In the genomic region with DNA sequence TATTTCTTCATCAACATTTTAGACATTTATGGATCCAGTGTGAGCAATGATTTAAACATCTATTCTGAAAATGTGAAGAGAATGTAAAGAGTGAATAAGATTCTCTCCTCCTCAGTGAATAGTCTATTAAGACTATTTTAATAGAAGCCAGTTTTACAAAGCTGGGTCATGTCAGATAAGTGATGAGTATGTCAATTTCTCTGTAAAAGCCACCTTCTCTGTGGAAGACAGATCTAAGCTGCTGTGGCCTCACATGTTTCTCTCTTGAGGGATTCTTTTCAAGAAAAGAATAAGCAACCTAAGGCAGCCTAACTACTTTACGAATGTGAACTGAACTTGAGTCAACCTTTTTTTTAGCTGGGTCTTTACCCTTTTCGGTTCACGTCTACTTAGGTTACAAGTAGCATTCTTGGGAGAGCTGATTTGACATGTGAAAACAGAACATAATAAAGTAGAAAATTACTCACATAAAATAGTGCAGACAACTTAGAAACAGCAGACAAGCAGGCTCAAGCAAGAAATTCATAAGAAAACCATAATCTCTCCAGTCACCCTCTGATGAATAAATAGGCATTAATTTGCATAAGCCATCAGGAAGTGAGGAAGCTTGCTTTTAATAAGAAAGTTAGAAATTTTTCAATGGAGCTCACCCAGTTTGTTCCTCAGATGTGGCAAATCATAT, we compare ENCODE assay signal across 1 cellular context.
A peak's percentile ranks its signal among the peaks of the same experiment; 100 is the strongest.
TF ChIP-seq lines count a peak whose summit lies in the region.

No MANE protein-coding gene starts in this region.

TF ChIP-seq in GM12878, 131 proteins besides CTCF, POLR2A, EP300 and RAD21 (continued from another document):
- TF ChIP-seq KLF5 (IDR thresholded peaks at IDR 0.05; ENCODE audit: partially characterized antibody) (no peak), ZNF24 (IDR thresholded peaks at IDR 0.05) (no peak), RCOR1 (conservative IDR thresholded peaks at IDR 0.05; ENCODE audit: low read depth, low read length) (no peak), TCF12 (IDR thresholded peaks at IDR 0.05; ENCODE audit: low read depth, low read length) (no peak), MXI1 (IDR thresholded peaks at IDR 0.05; ENCODE audit: low read depth, low read length) (no peak), ETV6 (conservative IDR thresholded peaks at IDR 0.05 in 1 of 2, IDR thresholded peaks at IDR 0.05 in 1 of 2; ENCODE audit: borderline replicate concordance in 1 of 2, low read depth in 1 of 2) (no peak), SUPT20H (IDR thresholded peaks at IDR 0.05; ENCODE audit: borderline replicate concordance, control insufficient read depth, low read depth, low read length) (no peak), SIX5 (IDR thresholded peaks at IDR 0.05; ENCODE audit: low read depth, low read length, severe bottlenecking) (no peak), POLR2AphosphoS5 (IDR thresholded peaks at IDR 0.05; ENCODE audit: low read length) (no peak), CBX5 (IDR thresholded peaks at IDR 0.05; ENCODE audit: low read depth) (no peak), SUZ12 (IDR thresholded peaks at IDR 0.05; ENCODE audit: unreplicated experiment) (no peak), NR2C1 (IDR thresholded peaks at IDR 0.05) (no peak), JUNB (IDR thresholded peaks at IDR 0.05) (0 out of 2 replicates have a peak, but pooled peaks have one; percentile 2), MEF2B (IDR thresholded peaks at IDR 0.05; ENCODE audit: partially characterized antibody, poor library complexity, severe bottlenecking) (no peak), CHD1 (IDR thresholded peaks at IDR 0.05; ENCODE audit: low read depth, low read length) (no peak)
- TF ChIP-seq, protein P1, sequence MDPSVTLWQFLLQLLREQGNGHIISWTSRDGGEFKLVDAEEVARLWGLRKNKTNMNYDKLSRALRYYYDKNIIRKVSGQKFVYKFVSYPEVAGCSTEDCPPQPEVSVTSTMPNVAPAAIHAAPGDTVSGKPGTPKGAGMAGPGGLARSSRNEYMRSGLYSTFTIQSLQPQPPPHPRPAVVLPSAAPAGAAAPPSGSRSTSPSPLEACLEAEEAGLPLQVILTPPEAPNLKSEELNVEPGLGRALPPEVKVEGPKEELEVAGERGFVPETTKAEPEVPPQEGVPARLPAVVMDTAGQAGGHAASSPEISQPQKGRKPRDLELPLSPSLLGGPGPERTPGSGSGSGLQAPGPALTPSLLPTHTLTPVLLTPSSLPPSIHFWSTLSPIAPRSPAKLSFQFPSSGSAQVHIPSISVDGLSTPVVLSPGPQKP (IDR thresholded peaks at IDR 0.05; ENCODE audit: low read depth, low read length), result no peak
- TF ChIP-seq, protein P2, sequence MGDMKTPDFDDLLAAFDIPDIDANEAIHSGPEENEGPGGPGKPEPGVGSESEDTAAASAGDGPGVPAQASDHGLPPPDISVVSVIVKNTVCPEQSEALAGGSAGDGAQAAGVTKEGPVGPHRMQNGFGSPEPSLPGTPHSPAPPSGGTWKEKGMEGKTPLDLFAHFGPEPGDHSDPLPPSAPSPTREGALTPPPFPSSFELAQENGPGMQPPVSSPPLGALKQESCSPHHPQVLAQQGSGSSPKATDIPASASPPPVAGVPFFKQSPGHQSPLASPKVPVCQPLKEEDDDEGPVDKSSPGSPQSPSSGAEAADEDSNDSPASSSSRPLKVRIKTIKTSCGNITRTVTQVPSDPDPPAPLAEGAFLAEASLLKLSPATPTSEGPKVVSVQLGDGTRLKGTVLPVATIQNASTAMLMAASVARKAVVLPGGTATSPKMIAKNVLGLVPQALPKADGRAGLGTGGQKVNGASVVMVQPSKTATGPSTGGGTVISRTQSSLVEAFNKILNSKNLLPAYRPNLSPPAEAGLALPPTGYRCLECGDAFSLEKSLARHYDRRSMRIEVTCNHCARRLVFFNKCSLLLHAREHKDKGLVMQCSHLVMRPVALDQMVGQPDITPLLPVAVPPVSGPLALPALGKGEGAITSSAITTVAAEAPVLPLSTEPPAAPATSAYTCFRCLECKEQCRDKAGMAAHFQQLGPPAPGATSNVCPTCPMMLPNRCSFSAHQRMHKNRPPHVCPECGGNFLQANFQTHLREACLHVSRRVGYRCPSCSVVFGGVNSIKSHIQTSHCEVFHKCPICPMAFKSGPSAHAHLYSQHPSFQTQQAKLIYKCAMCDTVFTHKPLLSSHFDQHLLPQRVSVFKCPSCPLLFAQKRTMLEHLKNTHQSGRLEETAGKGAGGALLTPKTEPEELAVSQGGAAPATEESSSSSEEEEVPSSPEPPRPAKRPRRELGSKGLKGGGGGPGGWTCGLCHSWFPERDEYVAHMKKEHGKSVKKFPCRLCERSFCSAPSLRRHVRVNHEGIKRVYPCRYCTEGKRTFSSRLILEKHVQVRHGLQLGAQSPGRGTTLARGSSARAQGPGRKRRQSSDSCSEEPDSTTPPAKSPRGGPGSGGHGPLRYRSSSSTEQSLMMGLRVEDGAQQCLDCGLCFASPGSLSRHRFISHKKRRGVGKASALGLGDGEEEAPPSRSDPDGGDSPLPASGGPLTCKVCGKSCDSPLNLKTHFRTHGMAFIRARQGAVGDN (IDR thresholded peaks at IDR 0.05), result 0 out of 2 replicates have a peak, but pooled peaks have one; percentile 23
- TF ChIP-seq, protein P3, sequence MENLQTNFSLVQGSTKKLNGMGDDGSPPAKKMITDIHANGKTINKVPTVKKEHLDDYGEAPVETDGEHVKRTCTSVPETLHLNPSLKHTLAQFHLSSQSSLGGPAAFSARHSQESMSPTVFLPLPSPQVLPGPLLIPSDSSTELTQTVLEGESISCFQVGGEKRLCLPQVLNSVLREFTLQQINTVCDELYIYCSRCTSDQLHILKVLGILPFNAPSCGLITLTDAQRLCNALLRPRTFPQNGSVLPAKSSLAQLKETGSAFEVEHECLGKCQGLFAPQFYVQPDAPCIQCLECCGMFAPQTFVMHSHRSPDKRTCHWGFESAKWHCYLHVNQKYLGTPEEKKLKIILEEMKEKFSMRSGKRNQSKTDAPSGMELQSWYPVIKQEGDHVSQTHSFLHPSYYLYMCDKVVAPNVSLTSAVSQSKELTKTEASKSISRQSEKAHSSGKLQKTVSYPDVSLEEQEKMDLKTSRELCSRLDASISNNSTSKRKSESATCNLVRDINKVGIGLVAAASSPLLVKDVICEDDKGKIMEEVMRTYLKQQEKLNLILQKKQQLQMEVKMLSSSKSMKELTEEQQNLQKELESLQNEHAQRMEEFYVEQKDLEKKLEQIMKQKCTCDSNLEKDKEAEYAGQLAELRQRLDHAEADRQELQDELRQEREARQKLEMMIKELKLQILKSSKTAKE (IDR thresholded peaks at IDR 0.05; ENCODE audit: low read depth, poor library complexity, severe bottlenecking), result peak; percentile 4
- TF ChIP-seq, protein P4, sequence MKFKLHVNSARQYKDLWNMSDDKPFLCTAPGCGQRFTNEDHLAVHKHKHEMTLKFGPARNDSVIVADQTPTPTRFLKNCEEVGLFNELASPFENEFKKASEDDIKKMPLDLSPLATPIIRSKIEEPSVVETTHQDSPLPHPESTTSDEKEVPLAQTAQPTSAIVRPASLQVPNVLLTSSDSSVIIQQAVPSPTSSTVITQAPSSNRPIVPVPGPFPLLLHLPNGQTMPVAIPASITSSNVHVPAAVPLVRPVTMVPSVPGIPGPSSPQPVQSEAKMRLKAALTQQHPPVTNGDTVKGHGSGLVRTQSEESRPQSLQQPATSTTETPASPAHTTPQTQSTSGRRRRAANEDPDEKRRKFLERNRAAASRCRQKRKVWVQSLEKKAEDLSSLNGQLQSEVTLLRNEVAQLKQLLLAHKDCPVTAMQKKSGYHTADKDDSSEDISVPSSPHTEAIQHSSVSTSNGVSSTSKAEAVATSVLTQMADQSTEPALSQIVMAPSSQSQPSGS (IDR thresholded peaks at IDR 0.05; ENCODE audit: low read length), result no peak
- TF ChIP-seq, protein P5, sequence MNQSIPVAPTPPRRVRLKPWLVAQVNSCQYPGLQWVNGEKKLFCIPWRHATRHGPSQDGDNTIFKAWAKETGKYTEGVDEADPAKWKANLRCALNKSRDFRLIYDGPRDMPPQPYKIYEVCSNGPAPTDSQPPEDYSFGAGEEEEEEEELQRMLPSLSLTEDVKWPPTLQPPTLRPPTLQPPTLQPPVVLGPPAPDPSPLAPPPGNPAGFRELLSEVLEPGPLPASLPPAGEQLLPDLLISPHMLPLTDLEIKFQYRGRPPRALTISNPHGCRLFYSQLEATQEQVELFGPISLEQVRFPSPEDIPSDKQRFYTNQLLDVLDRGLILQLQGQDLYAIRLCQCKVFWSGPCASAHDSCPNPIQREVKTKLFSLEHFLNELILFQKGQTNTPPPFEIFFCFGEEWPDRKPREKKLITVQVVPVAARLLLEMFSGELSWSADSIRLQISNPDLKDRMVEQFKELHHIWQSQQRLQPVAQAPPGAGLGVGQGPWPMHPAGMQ (IDR thresholded peaks at IDR 0.05; ENCODE audit: borderline replicate concordance), result no peak
